ENCODE assay signal across 8 cellular contexts in genomic region chr18:10454800-10455550, GRCh38. TPM values are rescaled to one million over a fixed set of nuclear protein-coding genes. Genes with fewer than 3 reads are reported as not detected.
DNase-seq lines count a peak whose midpoint lies in the region.

No MANE protein-coding gene starts in this region.

- H3K27me3 ChIP-seq in ACC112 (ENCODE audit: insufficient read depth, low read length), result peaks cover 96% of the 10 kb centered on the region
- peaks cover 30% of the 10 kb centered on the region for H3K27me3 ChIP-seq in ectodermal cell (ENCODE audit: control insufficient read depth, insufficient read depth, low read length, poor library complexity, severe bottlenecking)

- WGBS in ectodermal cell, 2 experiments, result 1% methylated on average over 69 of the region's 69 CpGs

- no peak overlapping the region for H2AFZ ChIP-seq in ACC112 (ENCODE audit: low read length, unreplicated experiment)

- DNase-seq in LoVo (ENCODE audit: low spot score) (peak; percentile 3), myocyte (ENCODE audit: low read depth) (peak; percentile 25), Ammon's horn (ENCODE audit: low spot score) (no peak), T1000 (lab: John Stamatoyannopoulos, UW) (no peak), dedifferentiated amniotic fluid mesenchymal stem cell (ENCODE audit: extremely low spot score) (no peak)
- DNase-seq in central memory CD4-positive, alpha-beta T cell, result no peak

- H3K9me3 ChIP-seq in ectodermal cell (ENCODE audit: control insufficient read depth, low read length), result no peaks in the 10 kb centered on the region

- H3K4me3 ChIP-seq in ACC112 (ENCODE audit: low read depth, low read length) (peak overlapping the region; percentile 27), ectodermal cell (ENCODE audit: insufficient read depth, low read depth, low read length) (peak overlapping the region; percentile 76)

- H3K36me3 ChIP-seq in ACC112 (ENCODE audit: insufficient read depth, low read length), result no peaks in the 10 kb centered on the region
- no peaks in the 10 kb centered on the region for H3K36me3 ChIP-seq in ectodermal cell (ENCODE audit: control insufficient read depth, insufficient read depth, low read length)

- H3K79me2 ChIP-seq in ACC112 (ENCODE audit: control insufficient read depth, insufficient read depth, low read length, unreplicated experiment), result no peaks in the 10 kb centered on the region

- no peaks in the 10 kb centered on the region for H3K4me1 ChIP-seq in ACC112 (ENCODE audit: control insufficient read depth, insufficient read depth, low read length, unreplicated experiment)
- peaks cover 7% of the 10 kb centered on the region for H3K4me1 ChIP-seq in ectodermal cell (ENCODE audit: control insufficient read depth, insufficient read depth, low read length)

- no peak overlapping the region for H3K27ac ChIP-seq in ACC112 (ENCODE audit: low read depth, low read length)
- no peak overlapping the region for H3K27ac ChIP-seq in ectodermal cell (ENCODE audit: insufficient read depth, low read depth, low read length, poor library complexity, severe bottlenecking)

RNA-seq across cellular contexts. Expression of gene APCDD1, which starts 0.5 kb away (rescaled TPM):
- polyA plus RNA-seq in ectodermal cell (2013, experiment 1 of 4), result 107 TPM
- polyA plus RNA-seq in ectodermal cell (2013, experiment 2 of 4), result 111 TPM
- 87.7 TPM for polyA plus RNA-seq in ectodermal cell (2013, experiment 3 of 4)
- polyA plus RNA-seq in ectodermal cell (2013, experiment 4 of 4), result 101 TPM
- total RNA-seq in myocyte, result 0.91 and 2.5 TPM in 2 replicates
- 6.0 TPM for polyA plus RNA-seq in myocyte (2012)

Comparison
In these comparisons a context has a peak if more than half of its experiments do, and no peak if none do; other contexts are left out.
1. DNase-seq: peak in LoVo (single experiment) and myocyte (single experiment); none in Ammon's horn (single experiment), T1000 (single experiment), dedifferentiated amniotic fluid mesenchymal stem cell (single experiment) and central memory CD4-positive, alpha-beta T cell (single experiment).